In the genomic region with DNA sequence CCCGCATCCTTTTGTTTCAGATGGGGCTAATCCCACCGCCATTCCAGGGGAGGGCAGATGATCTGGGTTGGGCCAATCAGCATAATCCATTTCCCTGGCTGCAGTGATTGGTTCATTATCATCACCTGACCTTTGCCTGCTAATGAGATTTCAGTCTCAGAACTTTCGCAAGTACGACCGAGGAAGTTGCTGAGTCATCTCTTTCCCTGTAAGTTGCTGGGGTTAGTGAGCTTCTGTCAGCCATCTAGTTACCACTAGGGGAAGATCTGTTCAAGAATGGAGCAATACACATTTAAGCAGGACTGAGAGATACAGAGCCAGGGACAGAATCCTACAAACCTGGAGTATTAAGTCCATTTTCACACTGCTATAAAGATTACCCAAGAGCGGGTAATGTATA, we compare ENCODE assay signal across 15 cellular contexts.
DNase-seq lines count a peak whose midpoint lies in the region; ATAC-seq and TF ChIP-seq lines count a peak whose summit lies in the region.
"Had no signal": no experiment of that assay in that cellular context is flagged by ENCODE, and none has a peak within 500 bp of the region (broad histone marks: within the 10 kb centered on the region; RNA-seq: fewer than 3 reads in every experiment).

No MANE protein-coding gene starts in this region.

- intact Hi-C loops in activated naive CD4-positive, alpha-beta T cell treated with anti-CD3 and anti-CD28 coated beads for 36 hours (cut with micrococcal nuclease): no loop called here
- intact Hi-C loops in testis (cut with DNase I; ENCODE audit: low total_unique reads) (no loop called here), lower leg skin (cut with DNase I; ENCODE audit: low total_unique reads) (no loop called here)

- no peaks in the 10 kb centered on the region for H3K36me3 Mint-ChIP-seq in activated naive CD4-positive, alpha-beta T cell treated with anti-CD3 and anti-CD28 coated beads for 36 hours (ENCODE audit: low read depth)
- no peaks in the 10 kb centered on the region for H3K36me3 Mint-ChIP-seq in activated naive CD4-positive, alpha-beta T cell treated with anti-CD3 and anti-CD28 coated beads, Interleukin-2, amount 10 ng/mL, durations not matched to agents 7 days and 5 days

- CTCF ChIA-PET in activated naive CD4-positive, alpha-beta T cell treated with anti-CD3 and anti-CD28 coated beads for 36 hours (lab: Charles Lee): interaction anchor here (0.5 kb wide), 1 partner anchor 79 kb away, joined by 7 read pairs; no protein-coding TSS in a partner anchor
- CTCF ChIA-PET in activated naive CD4-positive, alpha-beta T cell treated with anti-CD3 and anti-CD28 coated beads, Interleukin-2, amount 10 ng/mL, durations not matched to agents 7 days and 5 days (lab: Charles Lee): no interaction called here

- no peak for TF ChIP-seq CTCF in testis (IDR thresholded peaks at IDR 0.05)
- no peak for TF ChIP-seq CTCF in lower leg skin (IDR thresholded peaks at IDR 0.05)

- no peak overlapping the region for H3K4me3 Mint-ChIP-seq in activated naive CD4-positive, alpha-beta T cell treated with anti-CD3 and anti-CD28 coated beads for 36 hours
- no peak overlapping the region for H3K4me3 Mint-ChIP-seq in activated naive CD4-positive, alpha-beta T cell treated with anti-CD3 and anti-CD28 coated beads, Interleukin-2, amount 10 ng/mL, durations not matched to agents 7 days and 5 days
- H3K4me3 Mint-ChIP-seq: stimulated activated naive CD8-positive, alpha-beta T cell treated with anti-CD3 and anti-CD28 coated beads, Interleukin-15, amount 100 ng/mL, for 72 hours had no signal

- no peaks in the 10 kb centered on the region for H3K9me3 ChIP-seq in testis

- 57 to 69% methylated on average over 6 of the region's 6 CpGs for WGBS in testis, 2 donors
- 77 to 86% methylated on average over 6 of the region's 6 CpGs for WGBS in lower leg skin, 2 donors

- peak; percentile 20 for DNase-seq in activated naive CD4-positive, alpha-beta T cell treated with anti-CD3 and anti-CD28 coated beads for 36 hours
- DNase-seq in activated naive CD4-positive, alpha-beta T cell treated with anti-CD3 and anti-CD28 coated beads, Interleukin-2, amount 10 ng/mL, durations not matched to agents 7 days and 5 days: no peak
- DNase-seq in NAMALWA (ENCODE audit: low spot score) (peak; percentile 12), ecto neural progenitor cell (ENCODE audit: low spot score) (peak; percentile 48), testis (peak; percentile 65), lower leg skin (ENCODE audit: low spot score in 2 of 2) (no peak), mesenteric fat pad (ENCODE audit: low spot score) (no peak)
- DNase-seq: foreskin melanocyte; GDM1; Karpas-422; left ventricle myocardium superior; NCI-H524 treated with DMSO at 0.1 percent for 48 hours; stimulated activated naive CD8-positive, alpha-beta T cell treated with anti-CD3 and anti-CD28 coated beads, Interleukin-15, amount 100 ng/mL, for 72 hours had no signal

- no peak for ATAC-seq in HG02610 (IDR thresholded peaks at IDR 0.05; ENCODE audit: unreplicated experiment)
- ATAC-seq: left ventricle myocardium superior; stimulated activated naive CD8-positive, alpha-beta T cell treated with anti-CD3 and anti-CD28 coated beads, Interleukin-15, amount 100 ng/mL, for 72 hours had no signal

- H3K36me3 ChIP-seq in testis (ENCODE audit: low read depth, missing control alignments): no peaks in the 10 kb centered on the region
- H3K36me3 ChIP-seq: BLaER1 had no signal

- no peak overlapping the region for H3K27ac Mint-ChIP-seq in activated naive CD4-positive, alpha-beta T cell treated with anti-CD3 and anti-CD28 coated beads for 36 hours
- no peak overlapping the region for H3K27ac Mint-ChIP-seq in activated naive CD4-positive, alpha-beta T cell treated with anti-CD3 and anti-CD28 coated beads, Interleukin-2, amount 10 ng/mL, durations not matched to agents 7 days and 5 days
- H3K27ac Mint-ChIP-seq: stimulated activated naive CD8-positive, alpha-beta T cell treated with anti-CD3 and anti-CD28 coated beads, Interleukin-15, amount 100 ng/mL, for 72 hours had no signal

- no peaks in the 10 kb centered on the region for H3K4me1 ChIP-seq in testis
- H3K4me1 ChIP-seq: BLaER1 had no signal

- H3K4me3 ChIP-seq in testis (peak overlapping the region; percentile 16 to 34), lower leg skin (ENCODE audit: low read depth, poor library complexity, severe bottlenecking) (no peak overlapping the region)
- H3K4me3 ChIP-seq: BLaER1 had no signal

- no peaks in the 10 kb centered on the region for H3K9me3 Mint-ChIP-seq in activated naive CD4-positive, alpha-beta T cell treated with anti-CD3 and anti-CD28 coated beads for 36 hours
- no peaks in the 10 kb centered on the region for H3K9me3 Mint-ChIP-seq in activated naive CD4-positive, alpha-beta T cell treated with anti-CD3 and anti-CD28 coated beads, Interleukin-2, amount 10 ng/mL, durations not matched to agents 7 days and 5 days

- no peaks in the 10 kb centered on the region for H3K27me3 ChIP-seq in testis
- H3K27me3 ChIP-seq: BLaER1 had no signal

- no peaks in the 10 kb centered on the region for H3K4me1 Mint-ChIP-seq in activated naive CD4-positive, alpha-beta T cell treated with anti-CD3 and anti-CD28 coated beads for 36 hours (ENCODE audit: low read depth)
- no peaks in the 10 kb centered on the region for H3K4me1 Mint-ChIP-seq in activated naive CD4-positive, alpha-beta T cell treated with anti-CD3 and anti-CD28 coated beads, Interleukin-2, amount 10 ng/mL, durations not matched to agents 7 days and 5 days
- H3K4me1 Mint-ChIP-seq: stimulated activated naive CD8-positive, alpha-beta T cell treated with anti-CD3 and anti-CD28 coated beads, Interleukin-15, amount 100 ng/mL, for 72 hours had no signal

- peaks cover 40% of the 10 kb centered on the region for H3K27me3 Mint-ChIP-seq in activated naive CD4-positive, alpha-beta T cell treated with anti-CD3 and anti-CD28 coated beads for 36 hours (ENCODE audit: low read depth)
- H3K27me3 Mint-ChIP-seq in activated naive CD4-positive, alpha-beta T cell treated with anti-CD3 and anti-CD28 coated beads, Interleukin-2, amount 10 ng/mL, durations not matched to agents 7 days and 5 days: no peaks in the 10 kb centered on the region

- no peak overlapping the region for H3K27ac ChIP-seq in testis
- H3K27ac ChIP-seq: BLaER1 had no signal

- no peak for TF ChIP-seq POLR2A in testis (IDR thresholded peaks at IDR 0.05)
- no peak for TF ChIP-seq POLR2A in lower leg skin (IDR thresholded peaks at IDR 0.05)

Comparison
In these comparisons a context has a peak if more than half of its experiments do, and no peak if none do; other contexts are left out.
1. DNase-seq: peak in activated naive CD4-positive, alpha-beta T cell treated with anti-CD3 and anti-CD28 coated beads for 36 hours (single experiment), NAMALWA (single experiment), ecto neural progenitor cell (single experiment) and testis (single experiment); none in activated naive CD4-positive, alpha-beta T cell treated with anti-CD3 and anti-CD28 coated beads, Interleukin-2, amount 10 ng/mL, durations not matched to agents 7 days and 5 days (single experiment), lower leg skin (0 of 2) and mesenteric fat pad (single experiment).